In genomic region chr1:36595921-36596320, GRCh38 we compare ENCODE assay signal across 33 cellular contexts.
A peak's percentile ranks its signal among the peaks of the same experiment; 100 is the strongest.
DNase-seq lines count a peak whose midpoint lies in the region; ATAC-seq, FAIRE-seq and TF ChIP-seq lines count a peak whose summit lies in the region.
"Had no signal": no experiment of that assay in that cellular context is flagged by ENCODE, and none has a peak within 500 bp of the region (broad histone marks: within the 10 kb centered on the region; RNA-seq: fewer than 3 reads in every experiment).

No MANE protein-coding gene starts in this region.

- no peak for TF ChIP-seq POLR2A in spleen (IDR thresholded peaks at IDR 0.05)

- WGBS in spleen, 5 donors = 80 to 96% (median 85%) methylated on average over 5 to 11 of the region's 11 CpGs

- ATAC-seq in upper lobe of right lung (no peak), lower lobe of right lung (no peak)
- ATAC-seq: A549; CD8-positive, alpha-beta T cell had no signal

- H3K4me3 ChIP-seq in BLaER1 (no peak overlapping the region), kidney (ENCODE audit: low read length in 2 of 2) (no peak overlapping the region), upper lobe of right lung (no peak overlapping the region), dorsolateral prefrontal cortex (no peak overlapping the region), spleen (no peak overlapping the region), lower lobe of right lung (no peak overlapping the region)
- H3K4me3 ChIP-seq in BLaER1 treated with 17β-estradiol and CSF1 and Interleukin-3, amounts not matched to agents 10 nM and 100 nM = no peak overlapping the region
- H3K4me3 ChIP-seq: A549 had no signal

- H3K9me3 ChIP-seq in BLaER1 (no peaks in the 10 kb centered on the region), kidney (ENCODE audit: control insufficient read depth in 1 of 2, low read length in 2 of 2) (no peaks in the 10 kb centered on the region), upper lobe of right lung (no peaks in the 10 kb centered on the region), spleen (no peaks in the 10 kb centered on the region), lower lobe of right lung (no peaks in the 10 kb centered on the region)
- no peaks in the 10 kb centered on the region for H3K9me3 ChIP-seq in BLaER1 treated with 17β-estradiol and CSF1 and Interleukin-3, amounts not matched to agents 10 nM and 100 nM (replicated peaks in 1 of 11)
- H3K9me3 ChIP-seq: A549, BE2C, Caco-2 had no signal

- H3K27ac ChIP-seq in BLaER1 = no peak overlapping the region
- H3K27ac ChIP-seq in BLaER1 treated with 17β-estradiol and CSF1 and Interleukin-3, amounts not matched to agents 10 nM and 100 nM = no peak overlapping the region
- H3K27ac ChIP-seq in kidney (ENCODE audit: low read depth in 2 of 2, low read length in 2 of 2) = no peak overlapping the region
- H3K27ac ChIP-seq in upper lobe of right lung = no peak overlapping the region
- H3K27ac ChIP-seq in dorsolateral prefrontal cortex = no peak overlapping the region
- no peak overlapping the region for H3K27ac ChIP-seq in spleen
- H3K27ac ChIP-seq in lower lobe of right lung = no peak overlapping the region
- H3K27ac ChIP-seq: 22Rv1, A549, C4-2B had no signal

- intact Hi-C loops in kidney (cut with DNase I) = no loop called here
- intact Hi-C loops in upper lobe of right lung (cut with DNase I) = no loop called here
- intact Hi-C loops in dorsolateral prefrontal cortex (cut with DNase I) = no loop called here
- intact Hi-C loops in spleen (cut with DNase I; ENCODE audit: low total_unique reads) = no loop called here
- intact Hi-C loops in lower lobe of right lung (cut with DNase I) = no loop called here

- H3K9ac ChIP-seq in BLaER1 = no peak overlapping the region
- H3K9ac ChIP-seq in BLaER1 treated with 17β-estradiol and CSF1 and Interleukin-3, amounts not matched to agents 10 nM and 100 nM = no peak overlapping the region
- no peak overlapping the region for H3K9ac ChIP-seq in kidney (ENCODE audit: low read length in 2 of 2)

- H3K4me2 ChIP-seq in BLaER1 = peak overlapping the region; percentile 64
- H3K4me2 ChIP-seq in BLaER1 treated with 17β-estradiol and CSF1 and Interleukin-3, amounts not matched to agents 10 nM and 100 nM = peak overlapping the region; percentile 39 to 78 (median 61)
- H3K4me2 ChIP-seq: A549 had no signal

- DNase-seq in kidney (peak; percentile 26), upper lobe of right lung (peak; percentile 53), dorsolateral prefrontal cortex (no peak), spleen (no peak), NCI-H1105 (lab: John Stamatoyannopoulos, UW) (no peak), lower lobe of right lung (no peak)
- DNase-seq: 8988T; ACHN; AML-193; BE2C; C1 segment of cervical spinal cord; Caco-2; Calu3; CD4-positive, alpha-beta memory T cell; CD4-positive, alpha-beta T cell; CD4-positive, CD25-positive, alpha-beta regulatory T cell; CD8-positive, alpha-beta memory T cell; CD8-positive, alpha-beta T cell; COR-L47; DMS 273 treated with DMSO at 0.1 percent for 48 hours; DMS153; DMS53; DMS79; DMS79 treated with DMSO at 0.1 percent for 48 hours; DND-41; EL had no signal

- H4K20me1 ChIP-seq in BLaER1 = no peaks in the 10 kb centered on the region
- no peaks in the 10 kb centered on the region; a peak in 1 of 22 replicates for H4K20me1 ChIP-seq in BLaER1 treated with 17β-estradiol and CSF1 and Interleukin-3, amounts not matched to agents 10 nM and 100 nM

- TF ChIP-seq CTCF in kidney (IDR thresholded peaks at IDR 0.05; ENCODE audit: borderline replicate concordance, extremely low read depth, insufficient read depth) (no peak), upper lobe of right lung (IDR thresholded peaks at IDR 0.05) (no peak), dorsolateral prefrontal cortex (IDR thresholded peaks at IDR 0.05 in 54 of 56, conservative IDR thresholded peaks at IDR 0.05 in 2 of 56; ENCODE audit: low read depth in 1 of 56, partially characterized antibody in 56 of 56) (no peak), spleen (IDR thresholded peaks at IDR 0.05 in 8 of 11, conservative IDR thresholded peaks at IDR 0.05 in 3 of 11) (no peak), lower lobe of right lung (IDR thresholded peaks at IDR 0.05) (no peak)

- no peaks in the 10 kb centered on the region for H3K36me3 ChIP-seq in BLaER1
- no peaks in the 10 kb centered on the region for H3K36me3 ChIP-seq in BLaER1 treated with 17β-estradiol and CSF1 and Interleukin-3, amounts not matched to agents 10 nM and 100 nM
- H3K36me3 ChIP-seq in kidney (ENCODE audit: control insufficient read depth in 1 of 2, insufficient read depth in 2 of 2, low read length in 2 of 2) = no peaks in the 10 kb centered on the region
- H3K36me3 ChIP-seq in upper lobe of right lung = no peaks in the 10 kb centered on the region
- no peaks in the 10 kb centered on the region for H3K36me3 ChIP-seq in spleen
- no peaks in the 10 kb centered on the region for H3K36me3 ChIP-seq in lower lobe of right lung
- H3K36me3 ChIP-seq: BE2C had no signal

- H3K4me1 ChIP-seq in BLaER1 = peaks cover 57% of the 10 kb centered on the region
- peaks cover 21 to 53% (median 39%) of the 10 kb centered on the region in 10 experiments for H3K4me1 ChIP-seq in BLaER1 treated with 17β-estradiol and CSF1 and Interleukin-3, amounts not matched to agents 10 nM and 100 nM
- no peaks in the 10 kb centered on the region for H3K4me1 ChIP-seq in kidney (ENCODE audit: control insufficient read depth in 1 of 2, insufficient read depth in 1 of 2, low read depth in 1 of 2, low read length in 2 of 2)
- H3K4me1 ChIP-seq in upper lobe of right lung = no peaks in the 10 kb centered on the region
- no peaks in the 10 kb centered on the region for H3K4me1 ChIP-seq in spleen
- no peaks in the 10 kb centered on the region for H3K4me1 ChIP-seq in lower lobe of right lung
- H3K4me1 ChIP-seq: A549, BE2C, Caco-2 had no signal

- no peaks in the 10 kb centered on the region for H3K27me3 ChIP-seq in BLaER1
- no peaks in the 10 kb centered on the region for H3K27me3 ChIP-seq in BLaER1 treated with 17β-estradiol and CSF1 and Interleukin-3, amounts not matched to agents 10 nM and 100 nM
- peaks cover 60% of the 10 kb centered on the region for H3K27me3 ChIP-seq in upper lobe of right lung
- peaks cover 0 to 56% (median 9%) of the 10 kb centered on the region in 45 donors for H3K27me3 ChIP-seq in dorsolateral prefrontal cortex
- H3K27me3 ChIP-seq in spleen (replicated peaks in 1 of 7) = peaks cover 0 to 88% (median 18%) of the 10 kb centered on the region in 7 donors
- peaks cover 53% of the 10 kb centered on the region for H3K27me3 ChIP-seq in lower lobe of right lung (ENCODE audit: low read depth)
- H3K27me3 ChIP-seq: BE2C had no signal

- no peak for FAIRE-seq in kidney (lab: Jason Lieb, UNC)
- FAIRE-seq: A204.1, A549, D721Med had no signal

Comparison
In these comparisons a context has a peak if more than half of its experiments do, and no peak if none do; other contexts are left out.
1. DNase-seq: peak in kidney (single experiment) and upper lobe of right lung (single experiment); none in dorsolateral prefrontal cortex (0 of 10), spleen (single experiment), NCI-H1105 (single experiment) and lower lobe of right lung (single experiment).